In the genomic region with DNA sequence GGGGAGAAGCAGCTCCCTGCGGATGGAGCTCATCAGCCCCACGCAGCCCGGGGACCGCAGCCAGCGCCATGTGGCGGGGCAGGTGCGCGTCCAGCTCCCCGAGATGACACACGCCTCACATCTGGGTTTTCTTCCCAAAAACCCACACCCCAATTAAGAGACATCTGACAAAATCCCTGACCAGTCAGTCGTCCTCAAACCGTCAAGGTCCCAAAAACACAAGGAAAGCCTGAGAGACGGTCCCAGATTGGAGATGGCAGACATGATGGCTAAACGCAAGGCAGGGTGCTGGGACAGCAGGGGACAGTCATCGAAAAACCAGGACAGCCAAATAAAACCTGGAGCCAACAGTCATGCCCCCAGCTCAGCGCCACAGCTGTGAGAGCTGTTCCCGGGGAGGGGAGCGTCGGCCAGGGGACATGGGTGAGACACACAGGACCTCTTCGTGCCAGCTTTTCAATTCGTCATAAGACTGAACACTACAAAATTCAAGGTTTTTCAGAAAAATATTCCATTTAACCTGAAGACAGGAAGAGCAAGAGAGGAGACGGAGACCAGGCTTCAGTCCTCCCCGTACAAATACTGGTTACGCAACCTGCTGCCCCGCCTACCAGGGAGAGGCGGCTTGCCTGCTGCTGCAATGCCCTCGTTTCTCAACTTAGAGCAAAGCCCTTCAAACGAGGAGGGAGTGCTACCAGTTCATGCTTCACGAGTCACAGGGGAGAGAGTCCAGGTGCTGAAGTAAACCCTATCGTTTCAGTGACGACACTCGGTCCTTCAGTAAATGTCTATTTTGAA, we compare ENCODE assay signal across 8 cellular contexts. TPM values are rescaled to one million over a fixed set of nuclear protein-coding genes. Genes with fewer than 3 reads are reported as not detected.
DNase-seq lines count a peak whose midpoint lies in the region; ATAC-seq, FAIRE-seq and TF ChIP-seq lines count a peak whose summit lies in the region.

No MANE protein-coding gene starts in this region.

- TF ChIP-seq POLR2A in GM12891 (IDR thresholded peaks at IDR 0.05; ENCODE audit: low read depth, low read length) = no peak

- no peaks in the 10 kb centered on the region for H3K9me3 Mint-ChIP-seq in memory B cell

- H3K36me3 ChIP-seq in BLaER1 (peaks cover 63% of the 10 kb centered on the region), endocrine pancreas (ENCODE audit: control insufficient read depth, insufficient read depth, low read length) (no peaks in the 10 kb centered on the region)

- POLR2A ChIA-PET in HEK293T (lab: Yijun Ruan, JAX) = no interaction called here

- CTCF ChIA-PET in HEK293T (lab: Yijun Ruan, JAX) = interaction anchor here (0.7 kb wide), 1 partner anchor 86 kb away, joined by 3 read pairs; no protein-coding TSS in a partner anchor

- peaks cover 11% of the 10 kb centered on the region for H3K4me1 Mint-ChIP-seq in memory B cell

- H3K27me3 ChIP-seq in BLaER1 = no peaks in the 10 kb centered on the region
- no peaks in the 10 kb centered on the region for H3K27me3 ChIP-seq in endocrine pancreas (ENCODE audit: control insufficient read depth, insufficient read depth, low read length)

- H3K4me3 ChIP-seq in BLaER1 (no peak overlapping the region), endocrine pancreas (ENCODE audit: control insufficient read depth, insufficient read depth, low read length) (no peak overlapping the region)

- FAIRE-seq in GM12891 (lab: Jason Lieb, UNC) = no peak

- H3K4me1 ChIP-seq in BLaER1 = peaks cover 26% of the 10 kb centered on the region
- H3K4me1 ChIP-seq in endocrine pancreas (ENCODE audit: control insufficient read depth, insufficient read depth, low read length) = no peaks in the 10 kb centered on the region

- H3K4me2 ChIP-seq in BLaER1 = peak overlapping the region; percentile 51

- H3K27ac ChIP-seq in BLaER1 = no peak overlapping the region

- H4K20me1 ChIP-seq in BLaER1 = peaks cover 95% of the 10 kb centered on the region

- peak; percentile 86 for DNase-seq in NCI-H2196 (lab: John Stamatoyannopoulos, UW; ENCODE audit: unreplicated experiment)
- DNase-seq in memory B cell (ENCODE audit: low spot score in 2 of 2) = no peak
- DNase-seq in GM12891 (ENCODE audit: insufficient read length, low spot score) = no peak
- DNase-seq in HEK293T (ENCODE audit: extremely low spot score) = no peak
- no peak for DNase-seq in GOT3 (lab: John Stamatoyannopoulos, UW)

- H3K27me3 Mint-ChIP-seq in memory B cell = no peaks in the 10 kb centered on the region

- H3K4me3 Mint-ChIP-seq in memory B cell = no peak overlapping the region

- peak overlapping the region; percentile 63 for H3K27ac Mint-ChIP-seq in memory B cell

- peaks cover 3% of the 10 kb centered on the region for H3K36me3 Mint-ChIP-seq in memory B cell

- H3K9ac ChIP-seq in BLaER1 (0 out of 2 replicates have a peak overlapping the region, but pooled peaks have one; percentile 22), endocrine pancreas (ENCODE audit: control insufficient read depth, insufficient read depth, low read length) (peak overlapping the region; percentile 20)

- ATAC-seq in memory B cell (ENCODE audit: low read depth) (no peak), GM18858 (IDR thresholded peaks at IDR 0.05; ENCODE audit: unreplicated experiment) (no peak)

- H3K9me3 ChIP-seq in BLaER1 (no peaks in the 10 kb centered on the region), endocrine pancreas (ENCODE audit: control insufficient read depth, low read length) (no peaks in the 10 kb centered on the region)

TF ChIP-seq in GM12891, 5 proteins besides CTCF, POLR2A, EP300 and RAD21:
- TF ChIP-seq SPI1 (IDR thresholded peaks at IDR 0.05; ENCODE audit: low read depth, low read length) (no peak), PAX5 (IDR thresholded peaks at IDR 0.05; ENCODE audit: insufficient read depth, low read length, severe bottlenecking) (no peak), POU2F2 (IDR thresholded peaks at IDR 0.05; ENCODE audit: low read depth, low read length) (no peak), TAF1 (IDR thresholded peaks at IDR 0.05; ENCODE audit: low read depth, low read length) (no peak), POLR2AphosphoS5 (IDR thresholded peaks at IDR 0.05; ENCODE audit: low read depth, low read length) (no peak)

TF ChIP-seq in HEK293T, 16 proteins besides CTCF, POLR2A, EP300 and RAD21:
- no peak for TF ChIP-seq BHLHE40 (IDR thresholded peaks at IDR 0.05; ENCODE audit: borderline replicate concordance)
- TF ChIP-seq ZNF384 (IDR thresholded peaks at IDR 0.05) = no peak
- TF ChIP-seq SUZ12 (IDR thresholded peaks at IDR 0.05) = no peak
- TF ChIP-seq L3MBTL2 (conservative IDR thresholded peaks at IDR 0.05) = no peak
- no peak for TF ChIP-seq SP1 (IDR thresholded peaks at IDR 0.05)
- no peak for TF ChIP-seq ELF4 (IDR thresholded peaks at IDR 0.05)
- no peak for TF ChIP-seq LEF1 (IDR thresholded peaks at IDR 0.05; ENCODE audit: borderline replicate concordance)
- TF ChIP-seq FOXA1 (IDR thresholded peaks at IDR 0.05) = no peak
- TF ChIP-seq ARNT (IDR thresholded peaks at IDR 0.05) = no peak
- TF ChIP-seq FOXM1 (IDR thresholded peaks at IDR 0.05; ENCODE audit: borderline replicate concordance) = no peak
TF ChIP-seq in HEK293T: peak in this region for 0.

RNA-seq across cellular contexts. Expression of gene TOLLIP, which starts 10.5 kb away (rescaled TPM):
- 16.4 TPM for polyA plus RNA-seq in GM12891 (2012; ENCODE audit: low read depth, missing spikeins)
